In the genomic region with DNA sequence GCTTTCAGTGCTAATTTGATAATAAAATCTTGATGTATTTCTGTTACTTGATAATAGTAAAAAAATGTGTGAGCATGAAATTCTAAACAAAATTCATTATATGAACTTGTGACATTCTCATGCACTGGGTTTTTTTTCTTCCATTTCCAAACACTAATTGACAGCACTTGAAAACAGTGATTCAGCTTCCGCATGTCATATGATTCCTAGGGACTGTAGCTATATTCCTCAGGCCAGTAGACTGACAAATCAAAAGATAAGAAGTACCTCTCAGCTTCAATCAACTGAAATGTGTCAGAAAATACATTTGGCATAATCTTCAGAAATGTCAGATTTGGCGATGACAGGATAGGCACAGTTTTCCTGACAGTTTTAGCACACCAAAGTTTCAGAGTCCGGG, we compare ENCODE assay signal across 23 cellular contexts. TPM values are rescaled to one million over a fixed set of nuclear protein-coding genes. Genes with fewer than 3 reads are reported as not detected.
DNase-seq lines count a peak whose midpoint lies in the region; FAIRE-seq and TF ChIP-seq lines count a peak whose summit lies in the region.
"Had no signal": no experiment of that assay in that cellular context is flagged by ENCODE, and none has a peak within 500 bp of the region (broad histone marks: within the 10 kb centered on the region; RNA-seq: fewer than 3 reads in every experiment).

No MANE protein-coding gene starts in this region.

- H3K36me3 Mint-ChIP-seq in astrocyte (ENCODE audit: low read depth, unreplicated experiment): no peaks in the 10 kb centered on the region
- H3K36me3 Mint-ChIP-seq in activated T-helper 2 cell treated with anti-CD3 and anti-CD28 coated beads, Interferon-gamma antibody, Interleukin-2, Interleukin-4, amounts not matched to agents 10 μg/mL and 5 μg/mL and 100 μg/mL, durations not matched to agents 14 hours and 24 hours and 36 hours (ENCODE audit: low read depth): no peaks in the 10 kb centered on the region
- H3K36me3 Mint-ChIP-seq: activated naive CD4-positive, alpha-beta T cell treated with anti-CD3 and anti-CD28 coated beads, Interleukin-2, amount 50 U/mL, for 24 hours; brain; CD4-positive, alpha-beta memory T cell; stimulated activated effector memory CD8-positive, alpha-beta T cell treated with anti-CD3 and anti-CD28 coated beads, Interleukin-12 subunit alpha, Interleukin-12 subunit beta, amount 100 ng/mL, for 72 hours had no signal

- 73 to 79% methylated on average over 3 of the region's 3 CpGs for WGBS in lower leg skin, 2 donors

- no peaks in the 10 kb centered on the region for H3K27me3 ChIP-seq in astrocyte (ENCODE audit: insufficient read depth, low read length)
- no peaks in the 10 kb centered on the region for H3K27me3 ChIP-seq in right atrium auricular region
- H3K27me3 ChIP-seq: thyroid gland had no signal

- H3K36me3 ChIP-seq in astrocyte (ENCODE audit: insufficient read depth, low read length): no peaks in the 10 kb centered on the region
- no peaks in the 10 kb centered on the region for H3K36me3 ChIP-seq in right atrium auricular region
- H3K36me3 ChIP-seq: thyroid gland had no signal

- TF ChIP-seq POLR2A in lower leg skin (IDR thresholded peaks at IDR 0.05): no peak

- H3K4me2 ChIP-seq in astrocyte (ENCODE audit: low read length): no peak overlapping the region

- H3K4me3 ChIP-seq in astrocyte (ENCODE audit: insufficient read depth, low read depth, low read length): no peak overlapping the region
- no peak overlapping the region for H3K4me3 ChIP-seq in right atrium auricular region
- H3K4me3 ChIP-seq in lower leg skin (ENCODE audit: low read depth, poor library complexity, severe bottlenecking): no peak overlapping the region
- H3K4me3 ChIP-seq: thyroid gland had no signal

- H3K27ac ChIP-seq in astrocyte (ENCODE audit: low read depth, low read length) (no peak overlapping the region), right atrium auricular region (peak overlapping the region; percentile 36 to 46)
- H3K27ac ChIP-seq: thyroid gland had no signal

- no peaks in the 10 kb centered on the region for H3K79me2 ChIP-seq in astrocyte (ENCODE audit: insufficient read depth, low read length)

- H3K4me1 ChIP-seq in astrocyte (ENCODE audit: insufficient read depth, low read length): no peaks in the 10 kb centered on the region
- H3K4me1 ChIP-seq in right atrium auricular region: peaks cover 0 to 33% of the 10 kb centered on the region in 2 donors
- H3K4me1 ChIP-seq: thyroid gland had no signal

- DNase-seq in COLO829 (ENCODE audit: low spot score) (peak; percentile 16), HPDE6-E6E7 (ENCODE audit: extremely low spot score) (peak; percentile 43), astrocyte (ENCODE audit: low read depth) (peak; percentile 30), right atrium auricular region (ENCODE audit: low spot score) (no peak), lower leg skin (ENCODE audit: low spot score in 2 of 2) (no peak), GOT3 (lab: John Stamatoyannopoulos, UW) (no peak)
- DNase-seq in activated T-helper 2 cell treated with anti-CD3 and anti-CD28 coated beads, Interferon-gamma antibody, Interleukin-2, Interleukin-4, amounts not matched to agents 10 μg/mL and 5 μg/mL and 100 μg/mL, durations not matched to agents 14 hours and 24 hours and 36 hours (ENCODE audit: low spot score): no peak
- DNase-seq in activated T-cell treated with anti-CD3 and anti-CD28 coated beads, Interleukin-2, amount 50 U/mL, for 1 hour: no peak
- DNase-seq: activated CD4-positive, alpha-beta memory T cell treated with anti-CD3 and anti-CD28 coated beads, Interleukin-2, amount 10 ng/mL, durations not matched to agents 7 days and 5 days; activated T-cell treated with anti-CD3 and anti-CD28 coated beads, Interleukin-2, amount 50 U/mL, for 4 hours; CD4-positive, alpha-beta memory T cell; DND-41; NCI-H1048; NCI-H2081 treated with DMSO at 0.1 percent for 48 hours; NCI-H524; nucleus accumbens; SHP77 treated with DMSO at 0.1 percent for 48 hours; T-helper 17 cell; thyroid gland had no signal

- H3K27ac Mint-ChIP-seq in astrocyte (ENCODE audit: unreplicated experiment): no peak overlapping the region
- no peak overlapping the region for H3K27ac Mint-ChIP-seq in activated T-helper 2 cell treated with anti-CD3 and anti-CD28 coated beads, Interferon-gamma antibody, Interleukin-2, Interleukin-4, amounts not matched to agents 10 μg/mL and 5 μg/mL and 100 μg/mL, durations not matched to agents 14 hours and 24 hours and 36 hours
- H3K27ac Mint-ChIP-seq: activated CD4-positive, alpha-beta memory T cell treated with anti-CD3 and anti-CD28 coated beads, Interleukin-2, amount 10 ng/mL, durations not matched to agents 7 days and 5 days; activated naive CD4-positive, alpha-beta T cell treated with anti-CD3 and anti-CD28 coated beads, Interleukin-2, amount 50 U/mL, for 24 hours; brain; CD4-positive, alpha-beta memory T cell; dendritic cell treated with granulocyte-macrophage colony-stimulating factor and Interleukin-4, amounts not matched to agents 40 ng/mL and 50 ng/mL, for 4 days; stimulated activated effector memory CD8-positive, alpha-beta T cell treated with anti-CD3 and anti-CD28 coated beads, Interleukin-12 subunit alpha, Interleukin-12 subunit beta, amount 100 ng/mL, for 72 hours; T-helper 17 cell had no signal

- no peaks in the 10 kb centered on the region for H3K9me3 ChIP-seq in astrocyte (ENCODE audit: insufficient read depth, low read depth, low read length)
- H3K9me3 ChIP-seq in right atrium auricular region: no peaks in the 10 kb centered on the region
- H3K9me3 ChIP-seq: thyroid gland had no signal

- intact Hi-C loops in activated T-helper 2 cell treated with anti-CD3 and anti-CD28 coated beads, Interferon-gamma antibody, Interleukin-2, Interleukin-4, amounts not matched to agents 10 μg/mL and 5 μg/mL and 100 μg/mL, durations not matched to agents 14 hours and 24 hours and 36 hours (cut with micrococcal nuclease): no loop called here
- intact Hi-C loops in lower leg skin (cut with DNase I; ENCODE audit: low total_unique reads): no loop called here

- H4K20me1 ChIP-seq in astrocyte (ENCODE audit: insufficient read depth, low read length): no peaks in the 10 kb centered on the region

- H3K4me1 Mint-ChIP-seq in astrocyte (ENCODE audit: low read depth, unreplicated experiment): peaks cover 34% of the 10 kb centered on the region
- H3K4me1 Mint-ChIP-seq in activated T-helper 2 cell treated with anti-CD3 and anti-CD28 coated beads, Interferon-gamma antibody, Interleukin-2, Interleukin-4, amounts not matched to agents 10 μg/mL and 5 μg/mL and 100 μg/mL, durations not matched to agents 14 hours and 24 hours and 36 hours (ENCODE audit: low read depth): no peaks in the 10 kb centered on the region
- H3K4me1 Mint-ChIP-seq: activated CD4-positive, alpha-beta memory T cell treated with anti-CD3 and anti-CD28 coated beads, Interleukin-2, amount 10 ng/mL, durations not matched to agents 7 days and 5 days; activated naive CD4-positive, alpha-beta T cell treated with anti-CD3 and anti-CD28 coated beads, Interleukin-2, amount 50 U/mL, for 24 hours; CD4-positive, alpha-beta memory T cell; stimulated activated effector memory CD8-positive, alpha-beta T cell treated with anti-CD3 and anti-CD28 coated beads, Interleukin-12 subunit alpha, Interleukin-12 subunit beta, amount 100 ng/mL, for 72 hours; T-helper 17 cell had no signal

- no peak for TF ChIP-seq CTCF in astrocyte (IDR thresholded peaks at IDR 0.05; ENCODE audit: insufficient read depth, low read depth, low read length)
- TF ChIP-seq CTCF in right atrium auricular region (IDR thresholded peaks at IDR 0.05): no peak
- TF ChIP-seq CTCF in lower leg skin (IDR thresholded peaks at IDR 0.05): no peak

- no peak overlapping the region for H3K4me3 Mint-ChIP-seq in astrocyte (ENCODE audit: unreplicated experiment)
- no peak overlapping the region for H3K4me3 Mint-ChIP-seq in activated T-helper 2 cell treated with anti-CD3 and anti-CD28 coated beads, Interferon-gamma antibody, Interleukin-2, Interleukin-4, amounts not matched to agents 10 μg/mL and 5 μg/mL and 100 μg/mL, durations not matched to agents 14 hours and 24 hours and 36 hours (ENCODE audit: low read depth)
- H3K4me3 Mint-ChIP-seq: activated CD4-positive, alpha-beta memory T cell treated with anti-CD3 and anti-CD28 coated beads, Interleukin-2, amount 10 ng/mL, durations not matched to agents 7 days and 5 days; activated naive CD4-positive, alpha-beta T cell treated with anti-CD3 and anti-CD28 coated beads, Interleukin-2, amount 50 U/mL, for 24 hours; activated T-cell treated with anti-CD3 and anti-CD28 coated beads, Interleukin-2, amount 50 U/mL, for 4 hours; brain; CD4-positive, alpha-beta memory T cell; dendritic cell treated with granulocyte-macrophage colony-stimulating factor and Interleukin-4, amounts not matched to agents 40 ng/mL and 50 ng/mL, for 4 days; stimulated activated effector memory CD8-positive, alpha-beta T cell treated with anti-CD3 and anti-CD28 coated beads, Interleukin-12 subunit alpha, Interleukin-12 subunit beta, amount 100 ng/mL, for 72 hours; T-helper 17 cell had no signal

- H3K9ac ChIP-seq in astrocyte (ENCODE audit: low read length): no peak overlapping the region

- FAIRE-seq in astrocyte (lab: Jason Lieb, UNC): no peak

- H2AFZ ChIP-seq in astrocyte (ENCODE audit: low read depth, low read length): no peak overlapping the region

- H3K9me3 Mint-ChIP-seq in astrocyte (ENCODE audit: unreplicated experiment): no peaks in the 10 kb centered on the region
- no peaks in the 10 kb centered on the region for H3K9me3 Mint-ChIP-seq in activated T-helper 2 cell treated with anti-CD3 and anti-CD28 coated beads, Interferon-gamma antibody, Interleukin-2, Interleukin-4, amounts not matched to agents 10 μg/mL and 5 μg/mL and 100 μg/mL, durations not matched to agents 14 hours and 24 hours and 36 hours
- H3K9me3 Mint-ChIP-seq: activated CD4-positive, alpha-beta memory T cell treated with anti-CD3 and anti-CD28 coated beads, Interleukin-2, amount 10 ng/mL, durations not matched to agents 7 days and 5 days; activated naive CD4-positive, alpha-beta T cell treated with anti-CD3 and anti-CD28 coated beads, Interleukin-2, amount 50 U/mL, for 24 hours; activated T-cell treated with anti-CD3 and anti-CD28 coated beads, Interleukin-2, amount 50 U/mL, for 4 hours; CD4-positive, alpha-beta memory T cell; dendritic cell treated with granulocyte-macrophage colony-stimulating factor and Interleukin-4, amounts not matched to agents 40 ng/mL and 50 ng/mL, for 4 days; stimulated activated effector memory CD8-positive, alpha-beta T cell treated with anti-CD3 and anti-CD28 coated beads, Interleukin-12 subunit alpha, Interleukin-12 subunit beta, amount 100 ng/mL, for 72 hours had no signal

- no peaks in the 10 kb centered on the region for H3K27me3 Mint-ChIP-seq in astrocyte (ENCODE audit: low read depth, unreplicated experiment)
- H3K27me3 Mint-ChIP-seq in activated T-helper 2 cell treated with anti-CD3 and anti-CD28 coated beads, Interferon-gamma antibody, Interleukin-2, Interleukin-4, amounts not matched to agents 10 μg/mL and 5 μg/mL and 100 μg/mL, durations not matched to agents 14 hours and 24 hours and 36 hours (ENCODE audit: low read depth): peaks cover 7% of the 10 kb centered on the region
- H3K27me3 Mint-ChIP-seq: activated naive CD4-positive, alpha-beta T cell treated with anti-CD3 and anti-CD28 coated beads, Interleukin-2, amount 50 U/mL, for 24 hours; dendritic cell treated with granulocyte-macrophage colony-stimulating factor and Interleukin-4, amounts not matched to agents 40 ng/mL and 50 ng/mL, for 4 days had no signal

RNA-seq across cellular contexts. Expression of a gene that starts 52.5 kb away (rescaled TPM):
- 50.5 and 59.3 TPM in 2 replicates for total RNA-seq in astrocyte
- total RNA-seq in right atrium auricular region: 10 to 100 TPM; 17.0 to 19.2 TPM
- 0.32 TPM in 1 of 2 replicates, not detected in the other for total RNA-seq in activated T-helper 2 cell treated with anti-CD3 and anti-CD28 coated beads, Interferon-gamma antibody, Interleukin-2, Interleukin-4, amounts not matched to agents 10 μg/mL and 5 μg/mL and 100 μg/mL, durations not matched to agents 14 hours and 24 hours and 36 hours
- total RNA-seq in lower leg skin: 10 to 100 TPM; 16.6 to 35.3 (median 19.3) TPM
- total RNA-seq: activated CD4-positive, alpha-beta memory T cell treated with anti-CD3 and anti-CD28 coated beads, Interleukin-2, amount 10 ng/mL, durations not matched to agents 7 days and 5 days; CD4-positive, alpha-beta memory T cell; T-helper 17 cell had no signal

Comparison
In these comparisons a context has a peak if more than half of its experiments do, and no peak if none do; other contexts are left out.
1. DNase-seq: peak in COLO829 (single experiment), HPDE6-E6E7 (single experiment) and astrocyte (single experiment); none in right atrium auricular region (single experiment), activated T-helper 2 cell treated with anti-CD3 and anti-CD28 coated beads, Interferon-gamma antibody, Interleukin-2, Interleukin-4, amounts not matched to agents 10 μg/mL and 5 μg/mL and 100 μg/mL, durations not matched to agents 14 hours and 24 hours and 36 hours (single experiment), activated T-cell treated with anti-CD3 and anti-CD28 coated beads, Interleukin-2, amount 50 U/mL, for 1 hour (single experiment), lower leg skin (0 of 2) and GOT3 (single experiment).
2. RNA of a gene that starts 52.5 kb away (total RNA-seq): 50.5 to 59.3 TPM in astrocyte, 16.6 to 35.3 TPM in lower leg skin and 17.0 to 19.2 TPM in right atrium auricular region; 0.32 TPM in activated T-helper 2 cell treated with anti-CD3 and anti-CD28 coated beads, Interferon-gamma antibody, Interleukin-2, Interleukin-4, amounts not matched to agents 10 μg/mL and 5 μg/mL and 100 μg/mL, durations not matched to agents 14 hours and 24 hours and 36 hours; every median in the first group is over 10 times any median in the second.